Comparison of ENCODE assay signal across 8 cellular contexts in the genomic region with DNA sequence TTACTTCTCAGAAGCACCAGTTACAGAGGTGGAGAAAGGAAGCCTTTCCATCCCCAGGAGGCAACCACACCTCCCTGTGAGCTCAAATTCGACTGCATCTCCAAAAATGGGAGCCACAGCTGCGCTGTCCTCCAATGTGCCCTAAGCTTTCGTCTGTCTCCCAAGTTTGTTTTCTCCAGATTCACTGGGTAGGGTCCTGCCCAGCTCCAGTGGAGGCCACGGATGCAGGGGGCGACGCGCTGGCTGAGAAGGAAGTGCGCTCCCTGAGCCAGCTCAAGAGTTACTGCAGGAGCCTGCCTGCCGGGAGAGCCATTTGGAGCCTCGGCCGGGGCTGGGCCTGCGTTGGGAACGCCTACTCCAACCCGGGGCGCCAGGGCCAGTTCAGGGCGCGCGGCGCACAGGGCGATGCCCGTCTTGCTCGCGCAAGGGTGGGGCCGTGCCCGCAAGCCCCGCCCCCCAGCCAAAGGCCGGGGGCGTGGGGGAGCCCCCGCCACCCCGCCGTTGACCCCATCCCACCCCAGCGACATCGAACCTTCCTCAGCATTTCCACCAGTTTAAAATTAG. TPM values are rescaled to one million over a fixed set of nuclear protein-coding genes. Genes with fewer than 3 reads are reported as not detected.
DNase-seq lines count a peak whose midpoint lies in the region; ATAC-seq and TF ChIP-seq lines count a peak whose summit lies in the region.

No MANE protein-coding gene starts in this region.

- CTCF ChIA-PET in Caco-2 (lab: Charles Lee) = interaction anchor here (0.6 to 1.9 kb wide), 6 partner anchors 13 to 265 kb away, joined by 3 to 13 read pairs (median 4); no protein-coding TSS in a partner anchor

- intact Hi-C loops in Caco-2 (cut with micrococcal nuclease; ENCODE audit: unreplicated experiment) = loop anchor here (1.0 kb wide), 1 partner anchor 20 kb away; a partner anchor contains a TSS

- H3K36me3 ChIP-seq in Caco-2 (ENCODE audit: control insufficient read depth, insufficient read depth, low read length) (no peaks in the 10 kb centered on the region), neuron (ENCODE audit: insufficient read depth, low read length) (peaks cover 15% of the 10 kb centered on the region), stomach smooth muscle (ENCODE audit: control insufficient read depth in 2 of 2, insufficient read depth in 2 of 2, low read length in 2 of 2) (peaks cover 0 to 10% of the 10 kb centered on the region in 2 donors)

- H3K27me3 ChIP-seq in Caco-2 (replicated peaks; ENCODE audit: control insufficient read depth, insufficient read depth, low read length) (no peaks in the 10 kb centered on the region), foreskin keratinocyte (no peaks in the 10 kb centered on the region), neuron (ENCODE audit: insufficient read depth, low read length) (no peaks in the 10 kb centered on the region), stomach smooth muscle (ENCODE audit: control insufficient read depth in 1 of 2, insufficient read depth in 2 of 2, low read length in 2 of 2) (no peaks in the 10 kb centered on the region)

- H3K4me1 ChIP-seq in Caco-2 (peaks cover 20% of the 10 kb centered on the region), foreskin keratinocyte (peaks cover 34% of the 10 kb centered on the region), neuron (ENCODE audit: insufficient read depth, low read length) (peaks cover 12% of the 10 kb centered on the region), stomach smooth muscle (ENCODE audit: control insufficient read depth, insufficient read depth, low read length) (peaks cover 23% of the 10 kb centered on the region)

- H2AFZ ChIP-seq in neuron (ENCODE audit: low read depth, low read length) = no peak overlapping the region

- no TSS peak for BruUV-seq in Caco-2 (replicated peaks; lab: Mats Ljungman, UMichigan)

- H3K4me3 Mint-ChIP-seq in Caco-2 (ENCODE audit: unreplicated experiment) = peak overlapping the region; percentile 86

- ATAC-seq in GM21360 (IDR thresholded peaks at IDR 0.05; ENCODE audit: unreplicated experiment) (peak; percentile 89), foreskin keratinocyte (peak; percentile 99)

- H3K36me3 Mint-ChIP-seq in Caco-2 (ENCODE audit: insufficient read depth, unreplicated experiment) = peaks cover 15% of the 10 kb centered on the region

- DNase-seq in Caco-2 = peak; percentile 87 to 92
- peak; percentile 59 for DNase-seq in HS-27A (ENCODE audit: low read depth)
- DNase-seq in RPMI8226 = peak; percentile 94
- peak; percentile 55 for DNase-seq in activated gamma-delta T cell treated with anti-CD3 and anti-CD28 coated beads, Interleukin-2, amount 50 U/mL, for 16 hours (ENCODE audit: low read depth)
- DNase-seq in foreskin keratinocyte = peak in 1 of 2 donors; percentile 81

- peak overlapping the region; percentile 94 for H3K27ac ChIP-seq in foreskin keratinocyte
- H3K27ac ChIP-seq in stomach smooth muscle (ENCODE audit: low read length) = peak overlapping the region; percentile 75

- H3K4me3 ChIP-seq in Caco-2 (ENCODE audit: low read depth, low read length) = peak overlapping the region; percentile 54
- peak overlapping the region; percentile 41 for H3K4me3 ChIP-seq in neuron (ENCODE audit: low read length)
- H3K4me3 ChIP-seq in stomach smooth muscle (ENCODE audit: low read length in 2 of 2) = peak overlapping the region; percentile 72 to 79

- POLR2A ChIA-PET in Caco-2 (lab: Charles Lee) = interaction anchor here (0.5 to 1.7 kb wide), 6 partner anchors 18 to 258 kb away, joined by 3 to 11 read pairs (median 6); a partner anchor contains a TSS

- TF ChIP-seq CTCF in Caco-2 (IDR thresholded peaks at IDR 0.05; ENCODE audit: insufficient read depth in 1 of 2, low read depth in 1 of 2, low read length in 1 of 2, severe bottlenecking in 1 of 2, unreplicated experiment in 1 of 2) = no peak
- peak; percentile 26 for TF ChIP-seq CTCF in foreskin keratinocyte (conservative IDR thresholded peaks at IDR 0.05)

- H3K9me3 Mint-ChIP-seq in Caco-2 (ENCODE audit: unreplicated experiment) = no peaks in the 10 kb centered on the region

- H3K9me3 ChIP-seq in Caco-2 = no peaks in the 10 kb centered on the region
- H3K9me3 ChIP-seq in neuron (ENCODE audit: low read length) = no peaks in the 10 kb centered on the region
- H3K9me3 ChIP-seq in stomach smooth muscle (ENCODE audit: control insufficient read depth in 2 of 2, low read length in 2 of 2) = no peaks in the 10 kb centered on the region

- no peaks in the 10 kb centered on the region for H3K27me3 Mint-ChIP-seq in Caco-2 (ENCODE audit: insufficient read depth, unreplicated experiment)

- peak overlapping the region; percentile 94 for H3K27ac Mint-ChIP-seq in Caco-2 (ENCODE audit: unreplicated experiment)

- no peaks in the 10 kb centered on the region for H3K4me1 Mint-ChIP-seq in Caco-2 (ENCODE audit: low read depth, unreplicated experiment)

- H3K9ac ChIP-seq in stomach smooth muscle (ENCODE audit: low read length in 2 of 2) = peak overlapping the region; percentile 60 to 66

RNA-seq across cellular contexts. Expression of a gene that starts 19.5 kb away (rescaled TPM):
- total RNA-seq in Caco-2 (2022) (26.6 and 27.2 TPM in 2 replicates), foreskin keratinocyte (16.8 and 18.4 TPM in 2 replicates)
- polyA plus RNA-seq in foreskin keratinocyte = 8.6 and 9.0 TPM in 2 replicates
